In genomic region chr4:55399581-55399980, GRCh38 we compare ENCODE assay signal across 8 cellular contexts. TPM values are rescaled to one million over a fixed set of nuclear protein-coding genes. Genes with fewer than 3 reads are reported as not detected.
DNase-seq lines count a peak whose midpoint lies in the region; ATAC-seq, FAIRE-seq and TF ChIP-seq lines count a peak whose summit lies in the region.

No MANE protein-coding gene starts in this region.

- no peak overlapping the region for H2BK12ac ChIP-seq in mesenchymal stem cell (ENCODE audit: low read length in 2 of 2)

- H3K79me1 ChIP-seq in mesenchymal stem cell (replicated peaks; ENCODE audit: low read length, poor library complexity, severe bottlenecking) = peaks cover under 1% of the 10 kb centered on the region

- H3K27ac ChIP-seq in HUES6 (ENCODE audit: low read depth, low read length) (no peak overlapping the region), ascending aorta (peak overlapping the region in 1 of 2 donors; percentile 100), mesenchymal stem cell (ENCODE audit: low read length, poor library complexity, severe bottlenecking) (no peak overlapping the region), kidney (ENCODE audit: low read depth in 2 of 2, low read length in 2 of 2) (no peak overlapping the region), ovary (no peak overlapping the region)

- H3K4me3 ChIP-seq in AG04449 (ENCODE audit: low read depth, low read length) = peak overlapping the region; percentile 23
- peak overlapping the region; percentile 90; the same call in 1 of the 2 replicates for H3K4me3 ChIP-seq in HUES6 (ENCODE audit: low read depth, low read length)
- peak overlapping the region; percentile 97 to 98 for H3K4me3 ChIP-seq in ascending aorta
- peak overlapping the region in 1 of 2 experiments; percentile 80 for H3K4me3 ChIP-seq in mesenchymal stem cell (ENCODE audit: insufficient read depth in 1 of 2, low read depth in 1 of 2, low read length in 2 of 2)
- no peak overlapping the region for H3K4me3 ChIP-seq in kidney (ENCODE audit: low read length in 2 of 2)
- no peak overlapping the region for H3K4me3 ChIP-seq in ovary

- no peak overlapping the region for H2BK120ac ChIP-seq in mesenchymal stem cell (ENCODE audit: low read depth, low read length)

- H2AK5ac ChIP-seq in mesenchymal stem cell (ENCODE audit: low read length, severe bottlenecking) = no peak overlapping the region

- no peak overlapping the region for H2AFZ ChIP-seq in mesenchymal stem cell (ENCODE audit: low read depth, low read length)

- H3K18ac ChIP-seq in mesenchymal stem cell (ENCODE audit: low read depth in 1 of 2, low read length in 2 of 2) = no peak overlapping the region

- no peak overlapping the region for H4K8ac ChIP-seq in mesenchymal stem cell (ENCODE audit: low read length)

- no peak for DNase-seq in AG04449 (ENCODE audit: low read depth, low spot score)
- DNase-seq in ascending aorta (ENCODE audit: low spot score in 2 of 2) = no peak
- DNase-seq in mesenchymal stem cell = no peak
- no peak for DNase-seq in kidney
- no peak for DNase-seq in GDM1 (lab: John Stamatoyannopoulos, UW)
- no peak for DNase-seq in ovary

- FAIRE-seq in kidney (lab: Jason Lieb, UNC) = no peak

- no peak overlapping the region for H3K14ac ChIP-seq in mesenchymal stem cell (ENCODE audit: low read length in 2 of 2)

- POLR2A ChIA-PET in AG04449 (lab: Yijun Ruan, JAX) = no interaction called here

- no CpG with 5 or more reads among the region's 1 CpG for WGBS in mesenchymal stem cell
- 60 to 72% (median 68%) methylated on average over 1 of the region's 1 CpG for WGBS in ovary, 3 donors

- intact Hi-C loops in ascending aorta (cut with DNase I) (loop anchor here (5.0 to 10.0 kb wide), 6 partner anchors 468 to 1578 kb away; partner anchors contain the start of genes KIT, NOA1, PAICS and POLR2B), kidney (cut with DNase I) (no loop called here), ovary (cut with DNase I) (loop anchor here in 1 of 4 donors (5.0 kb wide), 1 partner anchor 52 kb away; the partner anchor contains the start of gene SRD5A3)

- H3K23ac ChIP-seq in mesenchymal stem cell (ENCODE audit: low read length in 2 of 2) = no peak overlapping the region

- no peak overlapping the region for H4K91ac ChIP-seq in mesenchymal stem cell (ENCODE audit: low read length)

- no peak overlapping the region for H2BK15ac ChIP-seq in mesenchymal stem cell (ENCODE audit: low read depth, poor library complexity, severe bottlenecking)

- no peak overlapping the region for H2BK5ac ChIP-seq in mesenchymal stem cell (ENCODE audit: low read depth, low read length, poor library complexity, severe bottlenecking)

- H3K9ac ChIP-seq in HUES6 (ENCODE audit: low read length) (no peak overlapping the region), mesenchymal stem cell (ENCODE audit: low read length) (peak overlapping the region; percentile 96), kidney (ENCODE audit: low read length in 2 of 2) (no peak overlapping the region)

- peaks cover 34% of the 10 kb centered on the region for H3K36me3 ChIP-seq in HUES6 (ENCODE audit: control insufficient read depth, insufficient read depth, low read length)
- peaks cover 5 to 14% of the 10 kb centered on the region in 2 donors for H3K36me3 ChIP-seq in ascending aorta
- peaks cover 6 to 36% of the 10 kb centered on the region in 2 experiments for H3K36me3 ChIP-seq in mesenchymal stem cell (ENCODE audit: control insufficient read depth in 1 of 2, insufficient read depth in 2 of 2, low read depth in 1 of 2, low read length in 2 of 2)
- no peaks in the 10 kb centered on the region for H3K36me3 ChIP-seq in kidney (ENCODE audit: control insufficient read depth in 1 of 2, insufficient read depth in 2 of 2, low read length in 2 of 2)
- H3K36me3 ChIP-seq in ovary = no peaks in the 10 kb centered on the region

- H3K4me1 ChIP-seq in HUES6 (ENCODE audit: control insufficient read depth, insufficient read depth, low read length) (peaks cover 8% of the 10 kb centered on the region), ascending aorta (peaks cover 0 to 14% of the 10 kb centered on the region in 2 donors), mesenchymal stem cell (ENCODE audit: control insufficient read depth, insufficient read depth, low read depth, low read length) (peaks cover 2% of the 10 kb centered on the region), kidney (ENCODE audit: control insufficient read depth in 1 of 2, insufficient read depth in 1 of 2, low read depth in 1 of 2, low read length in 2 of 2) (peaks cover 10% of the 10 kb centered on the region in 2 donors), ovary (ENCODE audit: insufficient read depth) (peaks cover 5% of the 10 kb centered on the region)

- no peak overlapping the region for H3K4me2 ChIP-seq in mesenchymal stem cell (ENCODE audit: low read length, poor library complexity, severe bottlenecking)

- ATAC-seq in GM19351 (IDR thresholded peaks at IDR 0.05; ENCODE audit: unreplicated experiment) = no peak

- CTCF ChIA-PET in AG04449 (lab: Yijun Ruan, JAX) = interaction anchor here (1.3 to 2.5 kb wide), 4 partner anchors 9 to 54 kb away, joined by 5 to 11 read pairs (median 10); partner anchors contain the start of gene SRD5A3

- TF ChIP-seq POLR2A in ovary (IDR thresholded peaks at IDR 0.05) = no peak

- no peak for TF ChIP-seq CTCF in AG04449 (IDR thresholded peaks at IDR 0.05; ENCODE audit: insufficient read depth, low read length, missing control alignments)
- TF ChIP-seq CTCF in ascending aorta (IDR thresholded peaks at IDR 0.05) = no peak
- no peak for TF ChIP-seq CTCF in kidney (IDR thresholded peaks at IDR 0.05; ENCODE audit: borderline replicate concordance, extremely low read depth, insufficient read depth)
- no peak for TF ChIP-seq CTCF in ovary (IDR thresholded peaks at IDR 0.05)

- no peaks in the 10 kb centered on the region for H3K27me3 ChIP-seq in HUES6 (ENCODE audit: control insufficient read depth, insufficient read depth, low read length)
- no peaks in the 10 kb centered on the region for H3K27me3 ChIP-seq in ascending aorta
- no peaks in the 10 kb centered on the region for H3K27me3 ChIP-seq in mesenchymal stem cell (ENCODE audit: control insufficient read depth in 1 of 2, insufficient read depth in 1 of 2, low read length in 2 of 2)
- no peaks in the 10 kb centered on the region for H3K27me3 ChIP-seq in ovary

- no peak for TF ChIP-seq EP300 in ovary (IDR thresholded peaks at IDR 0.05)

- H3K9me3 ChIP-seq in HUES6 (ENCODE audit: control insufficient read depth, insufficient read depth, low read depth, low read length) (no peaks in the 10 kb centered on the region), ascending aorta (no peaks in the 10 kb centered on the region), mesenchymal stem cell (ENCODE audit: control insufficient read depth, low read length) (no peaks in the 10 kb centered on the region), kidney (ENCODE audit: control insufficient read depth in 1 of 2, low read length in 2 of 2) (no peaks in the 10 kb centered on the region), ovary (no peaks in the 10 kb centered on the region)

- no peak overlapping the region for H3K4ac ChIP-seq in mesenchymal stem cell (ENCODE audit: low read depth in 1 of 2, low read length in 2 of 2)

RNA-seq across cellular contexts. Expression of gene TMEM165, which starts 3.8 kb away (rescaled TPM):
- total RNA-seq in ascending aorta (178 TPM), kidney (114 TPM), ovary (100 to 1,000 TPM in 1 of 7 donors, 10 to 100 TPM in 6; 54.6 to 230 (median 84.1) TPM)
- 98.0 TPM for polyA plus RNA-seq in mesenchymal stem cell (2013, experiment 1 of 2)
- 99.5 TPM for polyA plus RNA-seq in mesenchymal stem cell (2013, experiment 2 of 2)
- polyA plus RNA-seq in kidney (ENCODE audit: insufficient read depth, low read depth, low replicate concordance) (43.2 TPM), ovary (10 to 100 TPM; 33.3 to 57.8 TPM)

RNA-seq across cellular contexts. Expression of gene SRD5A3, which starts 53.5 kb away (rescaled TPM):
- total RNA-seq in ascending aorta (6.8 TPM), kidney (10.6 TPM), ovary (1 to 10 TPM; 1.2 to 9.4 (median 2.9) TPM)
- polyA plus RNA-seq in mesenchymal stem cell (2013, experiment 1 of 2) = 15.1 TPM
- 15.2 TPM for polyA plus RNA-seq in mesenchymal stem cell (2013, experiment 2 of 2)
- polyA plus RNA-seq in kidney (ENCODE audit: insufficient read depth, low read depth, low replicate concordance) (21.5 TPM), ovary (10 to 100 TPM in 1 of 2 donors, 1 to 10 TPM in 1; 2.9 to 12.3 TPM)

Comparison
In these comparisons a context has a peak if more than half of its experiments do, and no peak if none do; other contexts are left out.
1. H3K4me3 ChIP-seq: peak in AG04449 (single experiment), HUES6 (single experiment) and ascending aorta (2 of 2); none in kidney (0 of 2) and ovary (single experiment).